In genomic region chr4:140243345-140243753, GRCh38 we compare ENCODE assay signal across 9 cellular contexts.
DNase-seq lines count a peak whose midpoint lies in the region; ATAC-seq, FAIRE-seq and TF ChIP-seq lines count a peak whose summit lies in the region.
"Had no signal": no experiment of that assay in that cellular context is flagged by ENCODE, and none has a peak within 500 bp of the region (broad histone marks: within the 10 kb centered on the region; RNA-seq: fewer than 3 reads in every experiment).

No MANE protein-coding gene starts in this region.

- no peak for TF ChIP-seq CTCF in pancreas (IDR thresholded peaks at IDR 0.05)
- no peak for TF ChIP-seq CTCF in ovary (IDR thresholded peaks at IDR 0.05)
- no peak for TF ChIP-seq CTCF in tibial nerve (IDR thresholded peaks at IDR 0.05)

- H3K36me3 ChIP-seq in CD4-positive, alpha-beta memory T cell (ENCODE audit: insufficient read depth, low read length): no peaks in the 10 kb centered on the region
- H3K36me3 ChIP-seq in pancreas (no peaks in the 10 kb centered on the region), ovary (no peaks in the 10 kb centered on the region), tibial nerve (no peaks in the 10 kb centered on the region)

- peaks cover 1 to 7% of the 10 kb centered on the region in 2 donors for H3K27me3 Mint-ChIP-seq in CD4-positive, alpha-beta memory T cell
- H3K27me3 Mint-ChIP-seq in activated T-cell treated with anti-CD3 and anti-CD28 coated beads, Interleukin-2, amount 50 U/mL, for 24 hours: no peaks in the 10 kb centered on the region

- ATAC-seq in GM18858 (IDR thresholded peaks at IDR 0.05; ENCODE audit: unreplicated experiment): peak; percentile 81
- peak; percentile 60 for ATAC-seq in HG02938 (IDR thresholded peaks at IDR 0.05; ENCODE audit: unreplicated experiment)
- ATAC-seq in pancreas: peak; percentile 76 to 89 (median 84)

- peaks cover 14 to 22% (median 18%) of the 10 kb centered on the region in 4 donors for H3K4me1 Mint-ChIP-seq in CD4-positive, alpha-beta memory T cell
- H3K4me1 Mint-ChIP-seq in activated T-cell treated with anti-CD3 and anti-CD28 coated beads, Interleukin-2, amount 50 U/mL, for 24 hours (ENCODE audit: low read depth): peaks cover 21% of the 10 kb centered on the region

- no peaks in the 10 kb centered on the region for H3K27me3 ChIP-seq in CD4-positive, alpha-beta memory T cell (ENCODE audit: insufficient read depth, low read length)
- no peaks in the 10 kb centered on the region for H3K27me3 ChIP-seq in pancreas
- H3K27me3 ChIP-seq in ovary: no peaks in the 10 kb centered on the region
- no peaks in the 10 kb centered on the region for H3K27me3 ChIP-seq in tibial nerve

- TF ChIP-seq EP300 in ovary (IDR thresholded peaks at IDR 0.05) (no peak), tibial nerve (IDR thresholded peaks at IDR 0.05) (no peak)

- 30 to 34% methylated on average over 6 of the region's 6 CpGs for WGBS in pancreas, 2 donors
- 50 to 69% (median 69%) methylated on average over 6 of the region's 6 CpGs for whole genome bisulfite sequencing in ovary, 3 donors
- WGBS in tibial nerve, 2 donors: 34 to 35% methylated on average over 6 of the region's 6 CpGs

- peak in 1 of 5 donors; percentile 5 for DNase-seq in CD4-positive, alpha-beta memory T cell
- DNase-seq in NCI-H1694 (lab: John Stamatoyannopoulos, UW) (peak; percentile 43), pancreas (peak in 4 of 6 donors; percentile 28 to 60 (median 52)), ovary (no peak), tibial nerve (ENCODE audit: low spot score in 2 of 2) (no peak)
- DNase-seq in activated T-cell treated with anti-CD3 and anti-CD28 coated beads, Interleukin-2, amount 50 U/mL, for 24 hours: peak; percentile 41

- TF ChIP-seq POLR2A in ovary (IDR thresholded peaks at IDR 0.05) (no peak), tibial nerve (IDR thresholded peaks at IDR 0.05) (no peak)

- peak overlapping the region in 4 of 7 donors; percentile 22 to 77 (median 64) for H3K27ac Mint-ChIP-seq in CD4-positive, alpha-beta memory T cell
- H3K27ac Mint-ChIP-seq in activated T-cell treated with anti-CD3 and anti-CD28 coated beads, Interleukin-2, amount 50 U/mL, for 24 hours: peak overlapping the region; percentile 56

- CTCF ChIA-PET in CD4-positive, alpha-beta memory T cell (lab: Charles Lee; ENCODE audit: partially characterized antibody): interaction anchor here (0.8 to 2.8 kb wide), 5 partner anchors 9 to 192 kb away, joined by 4 to 9 read pairs (median 5); no protein-coding TSS in a partner anchor

- peak overlapping the region in 6 of 8 donors; percentile 10 to 69 (median 39) for H3K4me3 Mint-ChIP-seq in CD4-positive, alpha-beta memory T cell
- peak overlapping the region; percentile 26 for H3K4me3 Mint-ChIP-seq in activated T-cell treated with anti-CD3 and anti-CD28 coated beads, Interleukin-2, amount 50 U/mL, for 24 hours

- no peaks in the 10 kb centered on the region for H3K36me3 Mint-ChIP-seq in CD4-positive, alpha-beta memory T cell
- H3K36me3 Mint-ChIP-seq in activated T-cell treated with anti-CD3 and anti-CD28 coated beads, Interleukin-2, amount 50 U/mL, for 24 hours (ENCODE audit: low read depth): no peaks in the 10 kb centered on the region

- no peaks in the 10 kb centered on the region for H3K9me3 Mint-ChIP-seq in CD4-positive, alpha-beta memory T cell
- H3K9me3 Mint-ChIP-seq in activated T-cell treated with anti-CD3 and anti-CD28 coated beads, Interleukin-2, amount 50 U/mL, for 24 hours: no peaks in the 10 kb centered on the region

- no peak overlapping the region for H3K27ac ChIP-seq in CD4-positive, alpha-beta memory T cell (ENCODE audit: low read depth, low read length)
- peak overlapping the region; percentile 11 to 76 (median 60) for H3K27ac ChIP-seq in pancreas
- no peak overlapping the region for H3K27ac ChIP-seq in ovary
- peak overlapping the region in 2 of 4 donors; percentile 42 to 56 for H3K27ac ChIP-seq in tibial nerve

- FAIRE-seq in pancreas (lab: Jason Lieb, UNC): peak; percentile 23
- FAIRE-seq: endometrium had no signal

- peaks cover 15% of the 10 kb centered on the region for H3K4me1 ChIP-seq in CD4-positive, alpha-beta memory T cell (ENCODE audit: insufficient read depth, low read length)
- H3K4me1 ChIP-seq in pancreas: peaks cover 0 to 8% (median 3%) of the 10 kb centered on the region in 3 donors
- H3K4me1 ChIP-seq in ovary (ENCODE audit: insufficient read depth): peaks cover 3% of the 10 kb centered on the region
- peaks cover 0 to 33% (median 25%) of the 10 kb centered on the region in 4 donors for H3K4me1 ChIP-seq in tibial nerve

- H3K4me3 ChIP-seq in CD4-positive, alpha-beta memory T cell (ENCODE audit: low read length in 2 of 2): no peak overlapping the region
- H3K4me3 ChIP-seq in pancreas (peak overlapping the region in 1 of 4 donors; percentile 8), ovary (no peak overlapping the region), tibial nerve (no peak overlapping the region)

- POLR2A ChIA-PET in CD4-positive, alpha-beta memory T cell (lab: Charles Lee; ENCODE audit: partially characterized antibody): interaction anchor here (1.9 to 2.4 kb wide), 2 partner anchors 90 to 93 kb away, joined by 6 to 12 read pairs; partner anchors contain the start of gene MAML3

- intact Hi-C loops in CD4-positive, alpha-beta memory T cell (cut with micrococcal nuclease): no loop called here
- intact Hi-C loops in pancreas (cut with DNase I) (loop anchor here in 1 of 3 donors (5.0 kb wide), 1 partner anchor 86 kb away; no protein-coding TSS in a partner anchor), ovary (cut with DNase I) (no loop called here)

- no peaks in the 10 kb centered on the region for H3K9me3 ChIP-seq in CD4-positive, alpha-beta memory T cell (ENCODE audit: control insufficient read depth in 1 of 2, low read length in 2 of 2)
- H3K9me3 ChIP-seq in pancreas: no peaks in the 10 kb centered on the region
- H3K9me3 ChIP-seq in ovary: no peaks in the 10 kb centered on the region
- no peaks in the 10 kb centered on the region for H3K9me3 ChIP-seq in tibial nerve

Comparison
In these comparisons a context has a peak if more than half of its experiments do, and no peak if none do; other contexts are left out.
1. DNase-seq: peak in NCI-H1694 (single experiment), activated T-cell treated with anti-CD3 and anti-CD28 coated beads, Interleukin-2, amount 50 U/mL, for 24 hours (single experiment) and pancreas (4 of 6); none in ovary (0 of 5) and tibial nerve (0 of 2).
2. H3K27ac ChIP-seq: peak in pancreas (4 of 4); none in CD4-positive, alpha-beta memory T cell (single experiment) and ovary (0 of 2).
3. Peak in every context shown above with its lines, with median percentiles within 50 percentile points of each other: ATAC-seq.